Comparison of ENCODE assay signal across 1 cellular context in the genomic region with DNA sequence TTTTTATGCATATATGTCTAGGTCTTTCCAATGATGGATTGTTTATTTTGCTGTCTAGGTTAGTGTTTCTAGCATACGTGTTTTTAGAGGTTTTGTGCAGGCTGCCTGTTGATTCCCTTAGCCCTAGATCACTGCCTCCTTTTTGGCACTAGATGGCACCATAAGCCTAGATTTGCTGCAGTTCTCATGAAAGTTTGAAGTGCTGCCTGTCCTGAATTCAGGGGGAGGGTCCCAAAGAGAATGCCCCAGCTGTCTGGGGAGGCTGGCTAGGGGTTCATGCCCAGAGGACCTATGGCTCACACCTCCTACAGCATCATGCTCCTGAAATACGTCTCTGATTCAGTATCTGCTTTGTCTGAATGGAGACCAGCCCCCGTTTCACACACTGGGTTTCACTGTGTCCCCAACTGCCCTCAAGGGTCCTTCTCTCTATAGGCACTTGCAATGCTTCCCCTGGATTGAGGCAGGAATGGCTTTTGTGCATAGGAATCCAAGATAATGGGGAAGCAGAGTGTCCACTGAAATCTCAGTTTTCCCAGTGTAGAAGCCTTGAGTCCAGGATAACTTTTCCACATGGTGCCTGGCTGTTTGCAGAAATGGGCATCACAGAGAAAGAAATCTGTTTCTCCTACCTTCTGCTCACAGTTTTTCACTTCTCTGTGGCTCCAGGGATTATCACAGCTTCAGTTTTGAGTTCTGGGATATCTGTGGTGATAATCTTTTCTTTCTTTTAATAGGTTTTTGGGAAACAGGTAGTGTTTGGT.
A peak's percentile ranks its signal among the peaks of the same experiment; 100 is the strongest.
TF ChIP-seq lines count a peak whose summit lies in the region.

No MANE protein-coding gene starts in this region.

TF ChIP-seq in GM12878, 131 proteins besides CTCF, POLR2A, EP300 and RAD21 (continued from another document):
- TF ChIP-seq, protein P1, sequence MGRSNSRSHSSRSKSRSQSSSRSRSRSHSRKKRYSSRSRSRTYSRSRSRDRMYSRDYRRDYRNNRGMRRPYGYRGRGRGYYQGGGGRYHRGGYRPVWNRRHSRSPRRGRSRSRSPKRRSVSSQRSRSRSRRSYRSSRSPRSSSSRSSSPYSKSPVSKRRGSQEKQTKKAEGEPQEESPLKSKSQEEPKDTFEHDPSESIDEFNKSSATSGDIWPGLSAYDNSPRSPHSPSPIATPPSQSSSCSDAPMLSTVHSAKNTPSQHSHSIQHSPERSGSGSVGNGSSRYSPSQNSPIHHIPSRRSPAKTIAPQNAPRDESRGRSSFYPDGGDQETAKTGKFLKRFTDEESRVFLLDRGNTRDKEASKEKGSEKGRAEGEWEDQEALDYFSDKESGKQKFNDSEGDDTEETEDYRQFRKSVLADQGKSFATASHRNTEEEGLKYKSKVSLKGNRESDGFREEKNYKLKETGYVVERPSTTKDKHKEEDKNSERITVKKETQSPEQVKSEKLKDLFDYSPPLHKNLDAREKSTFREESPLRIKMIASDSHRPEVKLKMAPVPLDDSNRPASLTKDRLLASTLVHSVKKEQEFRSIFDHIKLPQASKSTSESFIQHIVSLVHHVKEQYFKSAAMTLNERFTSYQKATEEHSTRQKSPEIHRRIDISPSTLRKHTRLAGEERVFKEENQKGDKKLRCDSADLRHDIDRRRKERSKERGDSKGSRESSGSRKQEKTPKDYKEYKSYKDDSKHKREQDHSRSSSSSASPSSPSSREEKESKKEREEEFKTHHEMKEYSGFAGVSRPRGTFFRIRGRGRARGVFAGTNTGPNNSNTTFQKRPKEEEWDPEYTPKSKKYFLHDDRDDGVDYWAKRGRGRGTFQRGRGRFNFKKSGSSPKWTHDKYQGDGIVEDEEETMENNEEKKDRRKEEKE (IDR thresholded peaks at IDR 0.05): no peak
- 0 out of 2 replicates have a peak, but pooled peaks have one; percentile 20 for TF ChIP-seq FOXM1 (IDR thresholded peaks at IDR 0.05; ENCODE audit: low read depth, low read length)
- TF ChIP-seq YY1 (IDR thresholded peaks at IDR 0.05; ENCODE audit: low read depth, low read length): 0 out of 2 replicates have a peak, but pooled peaks have one; percentile 31
- TF ChIP-seq CBX5 (IDR thresholded peaks at IDR 0.05; ENCODE audit: low read depth): no peak
- TF ChIP-seq MTA2 (IDR thresholded peaks at IDR 0.05; ENCODE audit: low read depth): no peak
- TF ChIP-seq ZNF24 (IDR thresholded peaks at IDR 0.05): no peak
- TF ChIP-seq MEF2A (IDR thresholded peaks at IDR 0.05; ENCODE audit: insufficient read depth, low read depth, low read length): no peak
- no peak for TF ChIP-seq BHLHE40 (IDR thresholded peaks at IDR 0.05; ENCODE audit: borderline replicate concordance in 1 of 2, low read depth in 2 of 2, low read length in 1 of 2)
- TF ChIP-seq ATF7 (IDR thresholded peaks at IDR 0.05; ENCODE audit: low read depth): no peak
- TF ChIP-seq PAX5 (IDR thresholded peaks at IDR 0.05; ENCODE audit: borderline replicate concordance, low read depth, low read length): no peak
- no peak for TF ChIP-seq RAD51 (IDR thresholded peaks at IDR 0.05)
- no peak for TF ChIP-seq CBFB (IDR thresholded peaks at IDR 0.05; ENCODE audit: low read depth)
- TF ChIP-seq, protein P2, sequence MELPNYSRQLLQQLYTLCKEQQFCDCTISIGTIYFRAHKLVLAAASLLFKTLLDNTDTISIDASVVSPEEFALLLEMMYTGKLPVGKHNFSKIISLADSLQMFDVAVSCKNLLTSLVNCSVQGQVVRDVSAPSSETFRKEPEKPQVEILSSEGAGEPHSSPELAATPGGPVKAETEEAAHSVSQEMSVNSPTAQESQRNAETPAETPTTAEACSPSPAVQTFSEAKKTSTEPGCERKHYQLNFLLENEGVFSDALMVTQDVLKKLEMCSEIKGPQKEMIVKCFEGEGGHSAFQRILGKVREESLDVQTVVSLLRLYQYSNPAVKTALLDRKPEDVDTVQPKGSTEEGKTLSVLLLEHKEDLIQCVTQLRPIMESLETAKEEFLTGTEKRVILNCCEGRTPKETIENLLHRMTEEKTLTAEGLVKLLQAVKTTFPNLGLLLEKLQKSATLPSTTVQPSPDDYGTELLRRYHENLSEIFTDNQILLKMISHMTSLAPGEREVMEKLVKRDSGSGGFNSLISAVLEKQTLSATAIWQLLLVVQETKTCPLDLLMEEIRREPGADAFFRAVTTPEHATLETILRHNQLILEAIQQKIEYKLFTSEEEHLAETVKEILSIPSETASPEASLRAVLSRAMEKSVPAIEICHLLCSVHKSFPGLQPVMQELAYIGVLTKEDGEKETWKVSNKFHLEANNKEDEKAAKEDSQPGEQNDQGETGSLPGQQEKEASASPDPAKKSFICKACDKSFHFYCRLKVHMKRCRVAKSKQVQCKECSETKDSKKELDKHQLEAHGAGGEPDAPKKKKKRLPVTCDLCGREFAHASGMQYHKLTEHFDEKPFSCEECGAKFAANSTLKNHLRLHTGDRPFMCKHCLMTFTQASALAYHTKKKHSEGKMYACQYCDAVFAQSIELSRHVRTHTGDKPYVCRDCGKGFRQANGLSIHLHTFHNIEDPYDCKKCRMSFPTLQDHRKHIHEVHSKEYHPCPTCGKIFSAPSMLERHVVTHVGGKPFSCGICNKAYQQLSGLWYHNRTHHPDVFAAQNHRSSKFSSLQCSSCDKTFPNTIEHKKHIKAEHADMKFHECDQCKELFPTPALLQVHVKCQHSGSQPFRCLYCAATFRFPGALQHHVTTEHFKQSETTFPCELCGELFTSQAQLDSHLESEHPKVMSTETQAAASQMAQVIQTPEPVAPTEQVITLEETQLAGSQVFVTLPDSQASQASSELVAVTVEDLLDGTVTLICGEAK (IDR thresholded peaks at IDR 0.05; ENCODE audit: borderline replicate concordance): no peak
- TF ChIP-seq, protein P3, sequence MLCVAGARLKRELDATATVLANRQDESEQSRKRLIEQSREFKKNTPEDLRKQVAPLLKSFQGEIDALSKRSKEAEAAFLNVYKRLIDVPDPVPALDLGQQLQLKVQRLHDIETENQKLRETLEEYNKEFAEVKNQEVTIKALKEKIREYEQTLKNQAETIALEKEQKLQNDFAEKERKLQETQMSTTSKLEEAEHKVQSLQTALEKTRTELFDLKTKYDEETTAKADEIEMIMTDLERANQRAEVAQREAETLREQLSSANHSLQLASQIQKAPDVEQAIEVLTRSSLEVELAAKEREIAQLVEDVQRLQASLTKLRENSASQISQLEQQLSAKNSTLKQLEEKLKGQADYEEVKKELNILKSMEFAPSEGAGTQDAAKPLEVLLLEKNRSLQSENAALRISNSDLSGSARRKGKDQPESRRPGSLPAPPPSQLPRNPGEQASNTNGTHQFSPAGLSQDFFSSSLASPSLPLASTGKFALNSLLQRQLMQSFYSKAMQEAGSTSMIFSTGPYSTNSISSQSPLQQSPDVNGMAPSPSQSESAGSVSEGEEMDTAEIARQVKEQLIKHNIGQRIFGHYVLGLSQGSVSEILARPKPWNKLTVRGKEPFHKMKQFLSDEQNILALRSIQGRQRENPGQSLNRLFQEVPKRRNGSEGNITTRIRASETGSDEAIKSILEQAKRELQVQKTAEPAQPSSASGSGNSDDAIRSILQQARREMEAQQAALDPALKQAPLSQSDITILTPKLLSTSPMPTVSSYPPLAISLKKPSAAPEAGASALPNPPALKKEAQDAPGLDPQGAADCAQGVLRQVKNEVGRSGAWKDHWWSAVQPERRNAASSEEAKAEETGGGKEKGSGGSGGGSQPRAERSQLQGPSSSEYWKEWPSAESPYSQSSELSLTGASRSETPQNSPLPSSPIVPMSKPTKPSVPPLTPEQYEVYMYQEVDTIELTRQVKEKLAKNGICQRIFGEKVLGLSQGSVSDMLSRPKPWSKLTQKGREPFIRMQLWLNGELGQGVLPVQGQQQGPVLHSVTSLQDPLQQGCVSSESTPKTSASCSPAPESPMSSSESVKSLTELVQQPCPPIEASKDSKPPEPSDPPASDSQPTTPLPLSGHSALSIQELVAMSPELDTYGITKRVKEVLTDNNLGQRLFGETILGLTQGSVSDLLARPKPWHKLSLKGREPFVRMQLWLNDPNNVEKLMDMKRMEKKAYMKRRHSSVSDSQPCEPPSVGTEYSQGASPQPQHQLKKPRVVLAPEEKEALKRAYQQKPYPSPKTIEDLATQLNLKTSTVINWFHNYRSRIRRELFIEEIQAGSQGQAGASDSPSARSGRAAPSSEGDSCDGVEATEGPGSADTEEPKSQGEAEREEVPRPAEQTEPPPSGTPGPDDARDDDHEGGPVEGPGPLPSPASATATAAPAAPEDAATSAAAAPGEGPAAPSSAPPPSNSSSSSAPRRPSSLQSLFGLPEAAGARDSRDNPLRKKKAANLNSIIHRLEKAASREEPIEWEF (IDR thresholded peaks at IDR 0.05; ENCODE audit: insufficient replicate concordance, low read depth, low read length): no peak
- TF ChIP-seq ZZZ3 (IDR thresholded peaks at IDR 0.05; ENCODE audit: control insufficient read depth, insufficient read length, low read depth): no peak
- TF ChIP-seq, protein P4, sequence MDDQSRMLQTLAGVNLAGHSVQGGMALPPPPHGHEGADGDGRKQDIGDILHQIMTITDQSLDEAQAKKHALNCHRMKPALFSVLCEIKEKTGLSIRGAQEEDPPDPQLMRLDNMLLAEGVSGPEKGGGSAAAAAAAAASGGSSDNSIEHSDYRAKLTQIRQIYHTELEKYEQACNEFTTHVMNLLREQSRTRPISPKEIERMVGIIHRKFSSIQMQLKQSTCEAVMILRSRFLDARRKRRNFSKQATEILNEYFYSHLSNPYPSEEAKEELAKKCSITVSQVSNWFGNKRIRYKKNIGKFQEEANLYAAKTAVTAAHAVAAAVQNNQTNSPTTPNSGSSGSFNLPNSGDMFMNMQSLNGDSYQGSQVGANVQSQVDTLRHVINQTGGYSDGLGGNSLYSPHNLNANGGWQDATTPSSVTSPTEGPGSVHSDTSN (IDR thresholded peaks at IDR 0.05; ENCODE audit: insufficient replicate concordance, low read depth, low read length): no peak
- no peak for TF ChIP-seq NFYA (IDR thresholded peaks at IDR 0.05; ENCODE audit: borderline replicate concordance, low read depth, low read length)
